In the genomic region with DNA sequence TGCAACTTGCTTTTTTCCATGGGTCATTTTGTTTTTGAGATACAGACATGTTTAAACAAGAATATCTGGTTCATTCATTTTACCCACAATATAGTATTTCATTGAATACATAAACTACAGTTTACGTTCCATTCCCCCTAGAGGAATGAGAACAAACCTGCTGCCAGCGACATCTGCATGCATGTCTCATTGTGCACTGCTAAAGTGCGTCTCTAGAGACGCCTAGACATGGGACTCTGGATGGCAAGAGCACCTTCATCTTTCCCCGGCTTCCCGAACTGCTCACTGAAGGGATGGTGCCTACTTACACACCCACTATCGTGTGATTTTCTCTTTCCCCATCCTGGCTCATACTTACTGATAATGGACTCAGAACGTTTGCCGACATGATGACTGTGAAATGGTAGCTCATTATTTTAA, we compare ENCODE assay signal across 1 cellular context.
TF ChIP-seq lines count a peak whose summit lies in the region.

No MANE protein-coding gene starts in this region.

TF ChIP-seq in K562, 482 proteins besides CTCF, POLR2A, EP300 and RAD21:
- TF ChIP-seq, protein P1, sequence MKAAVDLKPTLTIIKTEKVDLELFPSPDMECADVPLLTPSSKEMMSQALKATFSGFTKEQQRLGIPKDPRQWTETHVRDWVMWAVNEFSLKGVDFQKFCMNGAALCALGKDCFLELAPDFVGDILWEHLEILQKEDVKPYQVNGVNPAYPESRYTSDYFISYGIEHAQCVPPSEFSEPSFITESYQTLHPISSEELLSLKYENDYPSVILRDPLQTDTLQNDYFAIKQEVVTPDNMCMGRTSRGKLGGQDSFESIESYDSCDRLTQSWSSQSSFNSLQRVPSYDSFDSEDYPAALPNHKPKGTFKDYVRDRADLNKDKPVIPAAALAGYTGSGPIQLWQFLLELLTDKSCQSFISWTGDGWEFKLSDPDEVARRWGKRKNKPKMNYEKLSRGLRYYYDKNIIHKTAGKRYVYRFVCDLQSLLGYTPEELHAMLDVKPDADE (conservative IDR thresholded peaks at IDR 0.05; ENCODE audit: control insufficient read depth, low read depth, low read length) = no peak
- TF ChIP-seq ZNF146 (CRISPR knock-in tag; IDR thresholded peaks at IDR 0.05; ENCODE audit: unreplicated experiment) (peak; percentile 43), FOXM1 (IDR thresholded peaks at IDR 0.05; ENCODE audit: low read depth) (no peak), FOXM1 (CRISPR knock-in tag; IDR thresholded peaks at IDR 0.05; ENCODE audit: low read depth) (no peak), CEBPG (CRISPR knock-in tag; IDR thresholded peaks at IDR 0.05) (no peak), CEBPG (tag; conservative IDR thresholded peaks at IDR 0.05 in 1 of 2, IDR thresholded peaks at IDR 0.05 in 1 of 2) (no peak)
